30 cellular contexts compared by ENCODE assay signal in the genomic region with DNA sequence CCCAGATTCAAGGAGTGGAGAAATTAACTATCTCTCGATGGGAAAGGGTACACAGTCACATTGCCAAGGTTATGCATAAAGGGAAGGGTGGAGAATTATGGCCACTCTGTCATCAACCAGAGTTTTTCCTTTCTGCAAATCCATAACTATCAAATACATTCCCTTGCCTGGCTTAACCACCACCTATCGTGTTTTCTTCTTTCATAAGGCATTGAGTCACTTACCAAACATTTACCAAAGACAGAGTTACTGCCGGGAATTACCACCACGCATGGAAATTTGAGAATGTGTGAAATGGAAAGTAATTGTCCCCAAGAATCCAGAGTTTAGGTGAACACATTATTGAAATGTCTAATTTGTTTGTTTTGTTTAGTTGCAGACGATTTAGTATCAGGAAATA.
DNase-seq lines count a peak whose midpoint lies in the region; ATAC-seq and TF ChIP-seq lines count a peak whose summit lies in the region.
"Had no signal": no experiment of that assay in that cellular context is flagged by ENCODE, and none has a peak within 500 bp of the region (broad histone marks: within the 10 kb centered on the region; RNA-seq: fewer than 3 reads in every experiment).

No MANE protein-coding gene starts in this region.

- no peaks in the 10 kb centered on the region for H3K36me3 ChIP-seq in RWPE2 (ENCODE audit: low read depth)
- H3K36me3 ChIP-seq in trophoblast cell (ENCODE audit: control insufficient read depth in 1 of 2, insufficient read depth in 2 of 2, low read length in 2 of 2) = no peaks in the 10 kb centered on the region
- no peaks in the 10 kb centered on the region for H3K36me3 ChIP-seq in right atrium auricular region
- H3K36me3 ChIP-seq: BE2C, sigmoid colon, thoracic aorta, WERI-Rb-1 had no signal

- H4K8ac ChIP-seq in trophoblast cell (ENCODE audit: low read depth, low read length) = no peak overlapping the region

- peaks cover 9% of the 10 kb centered on the region for H3K4me1 ChIP-seq in RWPE2 (ENCODE audit: insufficient read depth, poor library complexity, severe bottlenecking)
- H3K4me1 ChIP-seq in trophoblast cell (ENCODE audit: control insufficient read depth in 1 of 2, insufficient read depth in 2 of 2, low read length in 2 of 2) = peaks cover 8% of the 10 kb centered on the region in 2 experiments
- H3K4me1 ChIP-seq in right atrium auricular region = no peaks in the 10 kb centered on the region
- H3K4me1 ChIP-seq: BE2C, sigmoid colon had no signal

- H3K36me3 Mint-ChIP-seq in Calu3 (ENCODE audit: insufficient read depth, unreplicated experiment) = peaks cover 7% of the 10 kb centered on the region
- no peaks in the 10 kb centered on the region for H3K36me3 Mint-ChIP-seq in activated T-helper 17 cell treated with anti-CD3 and anti-CD28 coated beads, Interleukin-2, amount 50 U/mL, for 72 hours (ENCODE audit: low read depth)
- H3K36me3 Mint-ChIP-seq: brain had no signal

- H3K9me3 Mint-ChIP-seq in Calu3 (ENCODE audit: low read depth, unreplicated experiment) = peaks cover 5% of the 10 kb centered on the region
- H3K9me3 Mint-ChIP-seq in activated T-helper 17 cell treated with anti-CD3 and anti-CD28 coated beads, Interleukin-2, amount 50 U/mL, for 72 hours = peaks cover 9% of the 10 kb centered on the region

- no peak overlapping the region for H3K4ac ChIP-seq in trophoblast cell (ENCODE audit: low read depth, low read length)

- CTCF ChIA-PET in Calu3 (lab: Charles Lee) = interaction anchor here (0.8 kb wide), 2 partner anchors 36 to 178 kb away, joined by 3 to 6 read pairs; no protein-coding TSS in a partner anchor

- ATAC-seq in RWPE2 (ENCODE audit: low read depth) (peak; percentile 80), HG02884 (IDR thresholded peaks at IDR 0.05; ENCODE audit: unreplicated experiment) (no peak)
- ATAC-seq in activated T-helper 17 cell treated with anti-CD3 and anti-CD28 coated beads, Interleukin-2, amount 50 U/mL, for 72 hours (replicated peaks) = no peak
- ATAC-seq: activated naive CD8-positive, alpha-beta T cell treated with anti-CD3 and anti-CD28 coated beads, Interleukin-2, amount 50 U/mL, for 24 hours; stimulated activated naive CD8-positive, alpha-beta T cell treated with anti-CD3 and anti-CD28 coated beads, Interleukin-15, Interleukin-2, amounts not matched to agents 100 U/mL and 50 U/mL, for 24 hours had no signal

- H3K79me1 ChIP-seq in trophoblast cell (ENCODE audit: low read length) = peaks cover 14% of the 10 kb centered on the region

- H3K9me3 ChIP-seq in RWPE2 (ENCODE audit: severe bottlenecking) (no peaks in the 10 kb centered on the region), trophoblast cell (ENCODE audit: insufficient read depth, low read depth, low read length) (peaks cover 2% of the 10 kb centered on the region), right atrium auricular region (no peaks in the 10 kb centered on the region)
- H3K9me3 ChIP-seq: BE2C, thoracic aorta had no signal

- no peaks in the 10 kb centered on the region for H3K27me3 Mint-ChIP-seq in Calu3 (ENCODE audit: unreplicated experiment)
- H3K27me3 Mint-ChIP-seq in activated T-helper 17 cell treated with anti-CD3 and anti-CD28 coated beads, Interleukin-2, amount 50 U/mL, for 72 hours = peaks cover 7% of the 10 kb centered on the region
- H3K27me3 Mint-ChIP-seq: brain; CD8-positive, alpha-beta memory T cell had no signal

- H3K23ac ChIP-seq in trophoblast cell (ENCODE audit: low read length) = no peak overlapping the region

- no peaks in the 10 kb centered on the region for H3K79me2 ChIP-seq in trophoblast cell (ENCODE audit: control insufficient read depth, insufficient read depth, low read length, poor library complexity)

- no peak overlapping the region for H3K9ac ChIP-seq in trophoblast cell (ENCODE audit: low read length)

- peak overlapping the region; percentile 40 for H3K14ac ChIP-seq in trophoblast cell (ENCODE audit: low read length)

- peak overlapping the region; percentile 11 for H3K18ac ChIP-seq in trophoblast cell (ENCODE audit: low read length)

- TF ChIP-seq CTCF in Calu3 (IDR thresholded peaks at IDR 0.05; ENCODE audit: unreplicated experiment) = no peak
- no peak for TF ChIP-seq CTCF in RWPE2 (IDR thresholded peaks at IDR 0.05; ENCODE audit: poor library complexity, severe bottlenecking)
- no peak for TF ChIP-seq CTCF in epithelial cell of esophagus (IDR thresholded peaks at IDR 0.05; ENCODE audit: insufficient read depth, low read depth, low read length, missing control alignments)
- no peak for TF ChIP-seq CTCF in right atrium auricular region (IDR thresholded peaks at IDR 0.05)

- H4K91ac ChIP-seq in trophoblast cell (ENCODE audit: low read depth, low read length) = peak overlapping the region; percentile 36

- H3K27ac ChIP-seq in RWPE2 (ENCODE audit: poor library complexity, severe bottlenecking) = peak overlapping the region; percentile 66
- H3K27ac ChIP-seq in trophoblast cell (ENCODE audit: low read depth, low read length) = no peak overlapping the region
- no peak overlapping the region for H3K27ac ChIP-seq in right atrium auricular region
- H3K27ac ChIP-seq: sigmoid colon, thoracic aorta, WERI-Rb-1 had no signal

- DNase-seq in Calu3 (peak; percentile 9), RWPE2 (ENCODE audit: low spot score) (no peak), epithelial cell of esophagus (ENCODE audit: low read depth) (peak; percentile 72), trophoblast cell (peak; percentile 16 to 45), right atrium auricular region (ENCODE audit: low spot score) (no peak)
- no peak for DNase-seq in activated CD8-positive, alpha-beta memory T cell treated with anti-CD3 and anti-CD28 coated beads, Interleukin-2, amount 50 U/mL, for 48 hours
- DNase-seq: activated CD4-positive, alpha-beta T cell treated with anti-CD3 and anti-CD28 coated beads for 48 hours; activated CD8-positive, alpha-beta memory T cell treated with anti-CD3 and anti-CD28 coated beads for 24 hours; activated gamma-delta T cell treated with Interleukin-2 at 50 U/mL for 16 hours; activated naive CD8-positive, alpha-beta T cell treated with anti-CD3 and anti-CD28 coated beads, Interleukin-2, amount 50 U/mL, for 24 hours; activated T-cell treated with anti-CD3 and anti-CD28 coated beads, Interleukin-2, amount 50 U/mL, for 1 hour; BE2C; CD8-positive, alpha-beta memory T cell; GDM1; glutamatergic neuron; HCEC 1CT; Karpas-422; NCI-H187; NCI-H2171; NCI-H510A; sigmoid colon; stimulated activated CD4-positive, alpha-beta T cell treated with anti-CD3 and anti-CD28 coated beads, Interleukin-15, amount 100 ng/mL, for 24 hours; stimulated activated naive CD8-positive, alpha-beta T cell treated with anti-CD3 and anti-CD28 coated beads, Interleukin-15, Interleukin-2, amounts not matched to agents 100 U/mL and 50 U/mL, for 24 hours; WERI-Rb-1 had no signal

- no peak overlapping the region for H4K12ac ChIP-seq in trophoblast cell (ENCODE audit: low read depth, low read length)

- H2AFZ ChIP-seq in trophoblast cell (ENCODE audit: insufficient read depth, low read length, poor library complexity) = no peak overlapping the region

- H3K4me3 Mint-ChIP-seq in Calu3 (ENCODE audit: low read depth, unreplicated experiment) = peak overlapping the region; percentile 42
- no peak overlapping the region for H3K4me3 Mint-ChIP-seq in activated T-helper 17 cell treated with anti-CD3 and anti-CD28 coated beads, Interleukin-2, amount 50 U/mL, for 72 hours
- H3K4me3 Mint-ChIP-seq: activated naive CD8-positive, alpha-beta T cell treated with anti-CD3 and anti-CD28 coated beads, Interleukin-2, amount 50 U/mL, for 24 hours; brain; CD8-positive, alpha-beta memory T cell; neural crest cell had no signal

- intact Hi-C loops in Calu3 (cut with micrococcal nuclease; ENCODE audit: unreplicated experiment) = loop anchor here (5.0 kb wide), 2 partner anchors 42 to 53 kb away; no protein-coding TSS in a partner anchor

- H3K4me1 Mint-ChIP-seq in Calu3 (ENCODE audit: low read depth, unreplicated experiment) = peaks cover 41% of the 10 kb centered on the region
- H3K4me1 Mint-ChIP-seq in activated T-helper 17 cell treated with anti-CD3 and anti-CD28 coated beads, Interleukin-2, amount 50 U/mL, for 72 hours = no peaks in the 10 kb centered on the region
- H3K4me1 Mint-ChIP-seq: brain, neural crest cell had no signal

- peak overlapping the region; percentile 83 for H3K27ac Mint-ChIP-seq in Calu3 (ENCODE audit: unreplicated experiment)
- H3K27ac Mint-ChIP-seq in activated T-helper 17 cell treated with anti-CD3 and anti-CD28 coated beads, Interleukin-2, amount 50 U/mL, for 72 hours = no peak overlapping the region
- H3K27ac Mint-ChIP-seq: activated naive CD8-positive, alpha-beta T cell treated with anti-CD3 and anti-CD28 coated beads, Interleukin-2, amount 50 U/mL, for 24 hours; brain; CD8-positive, alpha-beta memory T cell had no signal

- H3K4me2 ChIP-seq in trophoblast cell (ENCODE audit: low read length) = no peak overlapping the region

- H2BK12ac ChIP-seq in trophoblast cell (ENCODE audit: low read length) = peak overlapping the region; percentile 27

- H3K27me3 ChIP-seq in RWPE2 (ENCODE audit: insufficient read depth, poor library complexity, severe bottlenecking) = no peaks in the 10 kb centered on the region
- no peaks in the 10 kb centered on the region for H3K27me3 ChIP-seq in trophoblast cell (ENCODE audit: insufficient read depth, low read length)
- H3K27me3 ChIP-seq in right atrium auricular region = no peaks in the 10 kb centered on the region
- H3K27me3 ChIP-seq: BE2C, sigmoid colon had no signal

- no CpG with 5 or more reads among the region's 5 CpGs for WGBS in trophoblast cell (ENCODE audit: extremely low coverage, insufficient coverage, insufficient read length)

- H3K4me3 ChIP-seq in RWPE2 (ENCODE audit: severe bottlenecking) (no peak overlapping the region), epithelial cell of esophagus (ENCODE audit: low read length) (no peak overlapping the region), trophoblast cell (ENCODE audit: low read depth, low read length) (no peak overlapping the region), right atrium auricular region (no peak overlapping the region)
- H3K4me3 ChIP-seq: lung, sigmoid colon, thoracic aorta had no signal

- H2AK5ac ChIP-seq in trophoblast cell (ENCODE audit: low read length) = peak overlapping the region; percentile 34

- H2BK5ac ChIP-seq in trophoblast cell (ENCODE audit: low read depth, low read length, poor library complexity) = no peak overlapping the region

- peak overlapping the region; percentile 18 for H2BK120ac ChIP-seq in trophoblast cell (ENCODE audit: insufficient read depth, low read length, poor library complexity)

- BruUV-seq in Calu3 (replicated peaks; lab: Mats Ljungman, UMichigan) = no TSS peak

Comparison
In these comparisons a context has a peak if more than half of its experiments do, and no peak if none do; other contexts are left out.
1. DNase-seq: peak in Calu3 (single experiment), epithelial cell of esophagus (single experiment) and trophoblast cell (2 of 2); none in RWPE2 (single experiment), activated CD8-positive, alpha-beta memory T cell treated with anti-CD3 and anti-CD28 coated beads, Interleukin-2, amount 50 U/mL, for 48 hours (single experiment) and right atrium auricular region (single experiment).